ENCODE assay signal across 8 cellular contexts in genomic region chr17:42744806-42745617, GRCh38. TPM values are rescaled to one million over a fixed set of nuclear protein-coding genes. Genes with fewer than 3 reads are reported as not detected.
A peak's percentile ranks its signal among the peaks of the same experiment; 100 is the strongest.
DNase-seq lines count a peak whose midpoint lies in the region; ATAC-seq and TF ChIP-seq lines count a peak whose summit lies in the region.

EZH1 (minus strand) TSS chr17:42745040; CDS start chr17:42728941, 16,099 bp downstream.

- H3K36me3 ChIP-seq in HCT116 (ENCODE audit: control insufficient read depth in 1 of 2, insufficient read depth in 2 of 2, low read length in 2 of 2) (no peaks in the 10 kb centered on the region), SK-N-SH (replicated peaks in 1 of 2; ENCODE audit: control insufficient read depth in 1 of 2, insufficient read depth in 2 of 2, low read length in 1 of 2) (no peaks in the 10 kb centered on the region)

- no peaks in the 10 kb centered on the region for H3F3A ChIP-seq in SK-N-SH (replicated peaks; ENCODE audit: insufficient read depth)

- RAD21 ChIA-PET in HCT116 (lab: Charles Lee; ENCODE audit: low non-redundant PET in 1 of 2, low total read pairs in 2 of 2, uncharacterized antibody in 2 of 2, unreplicated experiment in 2 of 2) = no interaction called here

- H3K4me2 ChIP-seq in HCT116 (ENCODE audit: low read length) (peak within 1 kb of the TSS; percentile 85), SK-N-SH (peak within 1 kb of the TSS; percentile 84)

- H2AFZ ChIP-seq in HCT116 (ENCODE audit: low read depth, low read length, poor library complexity, severe bottlenecking) (peak within 1 kb of the TSS; percentile 29), SK-N-SH (ENCODE audit: low read depth) (peak within 1 kb of the TSS; percentile 95)

- H3K9me2 ChIP-seq in HCT116 (ENCODE audit: insufficient read depth) (no peaks in the 10 kb centered on the region), SK-N-SH (no peaks in the 10 kb centered on the region)

- TF ChIP-seq RAD21 in HCT116 (IDR thresholded peaks at IDR 0.05; ENCODE audit: low read depth) (no peak), SK-N-SH (IDR thresholded peaks at IDR 0.05; ENCODE audit: low read length) (no peak)

- H3K79me2 ChIP-seq in HCT116 (ENCODE audit: insufficient read depth, low read length) (peaks cover 23% of the 10 kb centered on the region), SK-N-SH (ENCODE audit: insufficient read depth) (peaks cover 45% of the 10 kb centered on the region)

- H3K4me1 ChIP-seq in HCT116 (ENCODE audit: control insufficient read depth in 1 of 2, insufficient read depth in 2 of 2, low read length in 2 of 2) (peaks cover 7 to 14% of the 10 kb centered on the region in 2 experiments), SK-N-SH (ENCODE audit: control insufficient read depth in 1 of 2, insufficient read depth in 2 of 2, low read depth in 1 of 2, low read length in 1 of 2) (peaks cover 0 to 11% of the 10 kb centered on the region in 2 experiments; a peak in 1 of 4 replicates)

- BruUV-seq in HCT116 (replicated peaks; lab: Mats Ljungman, UMichigan) = no TSS peak

- H3K4me3 ChIP-seq in HCT116 (replicated peaks in 1 of 2; ENCODE audit: low read depth in 1 of 2, low read length in 2 of 2) (peak within 1 kb of the TSS; percentile 73 to 74), NB4 (ENCODE audit: low read depth, low read length) (peak within 1 kb of the TSS; percentile 69), SK-N-SH (ENCODE audit: low read depth in 2 of 2, low read length in 1 of 2) (peak within 1 kb of the TSS; percentile 60 to 70)

- H3K27me3 ChIP-seq in HCT116 (ENCODE audit: insufficient read depth, low read length) (no peaks in the 10 kb centered on the region), SK-N-SH (ENCODE audit: insufficient read depth) (no peaks in the 10 kb centered on the region; the same call in 1 of the 2 replicates)

- no peaks in the 10 kb centered on the region for H3K9me3 ChIP-seq in HCT116 (ENCODE audit: control insufficient read depth in 1 of 2, insufficient read depth in 1 of 2, low read depth in 1 of 2, low read length in 2 of 2)
- H3K9me3 ChIP-seq in SK-N-SH = no peaks in the 10 kb centered on the region

- no peaks in the 10 kb centered on the region for H4K20me1 ChIP-seq in HCT116 (ENCODE audit: insufficient read depth)
- H4K20me1 ChIP-seq in SK-N-SH (ENCODE audit: insufficient read depth) = no peaks in the 10 kb centered on the region

- intact Hi-C loops in HCT116 (cut with micrococcal nuclease) = no loop called here

- peak within 1 kb of the TSS; percentile 69 for H3K27ac ChIP-seq in HCT116 (ENCODE audit: low read depth, low read length)
- peak within 1 kb of the TSS; percentile 81 to 88 for H3K27ac ChIP-seq in SK-N-SH (ENCODE audit: low read depth in 2 of 2, low read length in 1 of 2)
- peak within 1 kb of the TSS; percentile 96 for H3K27ac ChIP-seq in substantia nigra (ENCODE audit: low read depth, low read length, poor library complexity, severe bottlenecking)

- TF ChIP-seq CTCF in HCT116 (IDR thresholded peaks at IDR 0.05 in 2 of 3, conservative IDR thresholded peaks at IDR 0.05 in 1 of 3; ENCODE audit: borderline replicate concordance in 1 of 3, insufficient read depth in 1 of 3, low read depth in 2 of 3, low read length in 2 of 3) (no peak), NB4 (IDR thresholded peaks at IDR 0.05; ENCODE audit: low read depth, low read length) (no peak), SK-N-SH (IDR thresholded peaks at IDR 0.05) (no peak)

- DNase-seq in GDM1 (lab: John Stamatoyannopoulos, UW) (peak; percentile 93), HCT116 (ENCODE audit: low read depth, low spot score) (peak; percentile 76), NB4 (ENCODE audit: low read depth) (peak; percentile 93), SK-N-SH (peak; percentile 100), germinal center (ENCODE audit: low spot score) (peak; percentile 100), non-pigmented ciliary epithelial cell (ENCODE audit: low read depth) (peak; percentile 23), substantia nigra (lab: John Stamatoyannopoulos, UW) (peak; percentile 48 to 94 (median 83))
- DNase-seq in activated naive CD4-positive, alpha-beta T cell treated with anti-CD3 and anti-CD28 coated beads, Interleukin-2, amount 50 U/mL, for 16 hours = peak; percentile 89

- WGBS in SK-N-SH (ENCODE audit: low lambda C conversion rate) = 11% methylated on average over 26 of the region's 50 CpGs

- no peak for TF ChIP-seq EP300 in SK-N-SH (IDR thresholded peaks at IDR 0.05; ENCODE audit: borderline replicate concordance in 1 of 2, low read depth in 1 of 2, low read length in 1 of 2)

- TF ChIP-seq POLR2A in HCT116 (IDR thresholded peaks at IDR 0.05; ENCODE audit: borderline replicate concordance, extremely low read depth, insufficient read depth, insufficient read length) (peak; percentile 56), NB4 (IDR thresholded peaks at IDR 0.05; ENCODE audit: extremely low read depth, insufficient read length) (peak; percentile 67)

- H3K9ac ChIP-seq in HCT116 (ENCODE audit: low read length) (peak within 1 kb of the TSS; percentile 66), SK-N-SH (peak within 1 kb of the TSS; percentile 89)

- peak; percentile 92 for ATAC-seq in HCT116

- CTCF ChIA-PET in HCT116 (lab: Charles Lee) = no interaction called here
- CTCF ChIA-PET in SK-N-SH (lab: Yijun Ruan, JAX) = interaction anchor here (1.6 to 2.7 kb wide), 2 partner anchors 18 kb away, joined by 3 to 10 read pairs; no protein-coding TSS in a partner anchor

- POLR2A ChIA-PET in HCT116 (lab: Charles Lee) (no interaction called here), SK-N-SH (lab: Yijun Ruan, JAX) (no interaction called here)

TF ChIP-seq in HCT116, 20 proteins besides CTCF, POLR2A, EP300 and RAD21 (continues in another document):
- TF ChIP-seq REST (IDR thresholded peaks at IDR 0.05; ENCODE audit: low read depth) (no peak), EZH2 (IDR thresholded peaks at IDR 0.05) (no peak), CBX3 (IDR thresholded peaks at IDR 0.05; ENCODE audit: low read depth) (peak; percentile 95), POLR2AphosphoS5 (IDR thresholded peaks at IDR 0.05; ENCODE audit: low read depth, low read length) (peak; percentile 51), FOSL1 (IDR thresholded peaks at IDR 0.05; ENCODE audit: low read depth) (no peak), CEBPB (IDR thresholded peaks at IDR 0.05; ENCODE audit: low read depth) (no peak)

TF ChIP-seq in SK-N-SH, 30 proteins besides CTCF, POLR2A, EP300 and RAD21 (continues in another document):
- TF ChIP-seq POLR2AphosphoS5 (IDR thresholded peaks at IDR 0.05; ENCODE audit: low read depth, low read length) (peak; percentile 85), SIN3A (IDR thresholded peaks at IDR 0.05; ENCODE audit: borderline replicate concordance, low read depth, low read length) (no peak), RCOR1 (IDR thresholded peaks at IDR 0.05; ENCODE audit: low read length) (no peak), RXRA (IDR thresholded peaks at IDR 0.05; ENCODE audit: borderline replicate concordance, low read depth) (no peak), NRF1 (IDR thresholded peaks at IDR 0.05; ENCODE audit: low read depth, low read length) (peak; percentile 91), MXI1 (IDR thresholded peaks at IDR 0.05; ENCODE audit: low read depth, low read length) (peak; percentile 54; the same call in 1 of the 2 replicates), USF1 (IDR thresholded peaks at IDR 0.05; ENCODE audit: borderline replicate concordance, low read depth) (no peak), NFIC (IDR thresholded peaks at IDR 0.05; ENCODE audit: borderline replicate concordance) (no peak), TAF1 (IDR thresholded peaks at IDR 0.05; ENCODE audit: borderline replicate concordance, low read depth, low read length) (peak; percentile 50; the same call in 1 of the 2 replicates), MAX (IDR thresholded peaks at IDR 0.05; ENCODE audit: low read depth) (peak; percentile 99), PBX3 (IDR thresholded peaks at IDR 0.05) (no peak), FOXJ3 (CRISPR knock-in tag; IDR thresholded peaks at IDR 0.05) (no peak), ELF1 (IDR thresholded peaks at IDR 0.05) (no peak), MEF2A (IDR thresholded peaks at IDR 0.05; ENCODE audit: borderline replicate concordance, low read depth) (no peak)

RNA-seq across cellular contexts. Expression of gene EZH1, which starts in this region (rescaled TPM):
- 29.3 TPM for total RNA-seq in HCT116 (2021; ENCODE audit: unreplicated experiment)
- 20.0 and 20.1 TPM in 2 replicates for polyA plus RNA-seq in HCT116 (2012)
- 28.6 and 42.9 TPM in 2 replicates for polyA plus RNA-seq in SK-N-SH (2012; rRNA removed)
- 13.3 and 14.4 TPM in 2 replicates for polyA plus RNA-seq in SK-N-SH (2012; cell fraction: cytosol; rRNA removed)
- polyA plus RNA-seq in SK-N-SH (2012; cell fraction: nucleus; rRNA removed) = 129 and 190 TPM in 2 replicates

Comparison
In these comparisons a context has a peak if more than half of its experiments do, and no peak if none do; other contexts are left out.
1. Peak in every context shown above with its lines: DNase-seq, ATAC-seq, H3K4me3 ChIP-seq and H3K27ac ChIP-seq.
2. DNase-seq: peak in every context shown above with its lines; median percentile 100 in SK-N-SH; 100 in germinal center; 93 in GDM1; 93 in NB4; 89 in activated naive CD4-positive, alpha-beta T cell treated with anti-CD3 and anti-CD28 coated beads, Interleukin-2, amount 50 U/mL, for 16 hours; 83 in substantia nigra; 76 in HCT116; 23 in non-pigmented ciliary epithelial cell.